In genomic region chr7:150567168-150567567, GRCh38 we compare ENCODE assay signal across 3 cellular contexts.
A peak's percentile ranks its signal among the peaks of the same experiment; 100 is the strongest.
TF ChIP-seq lines count a peak whose summit lies in the region.

GIMAP4 (plus strand) TSS chr7:150567390; CDS start chr7:150569902, 2,512 bp downstream.

TF ChIP-seq in liver, 16 proteins besides CTCF, POLR2A, EP300 and RAD21:
- TF ChIP-seq REST (IDR thresholded peaks at IDR 0.05) (peak; percentile 37), JUND (IDR thresholded peaks at IDR 0.05) (no peak)

TF ChIP-seq in HepG2, 621 proteins besides CTCF, POLR2A, EP300 and RAD21:
- TF ChIP-seq ZNF441 (CRISPR knock-in tag; IDR thresholded peaks at IDR 0.05; ENCODE audit: borderline replicate concordance) (no peak), ZKSCAN5 (CRISPR knock-in tag; IDR thresholded peaks at IDR 0.05) (no peak), EZH2 (conservative IDR thresholded peaks at IDR 0.05; ENCODE audit: low read depth, low read length) (no peak), ZNF343 (CRISPR knock-in tag; IDR thresholded peaks at IDR 0.05) (no peak), TEAD2 (CRISPR knock-in tag; IDR thresholded peaks at IDR 0.05) (no peak), ZNF253 (CRISPR knock-in tag; IDR thresholded peaks at IDR 0.05; ENCODE audit: borderline replicate concordance) (no peak), ZSCAN31 (CRISPR knock-in tag; IDR thresholded peaks at IDR 0.05; ENCODE audit: low read depth) (no peak), NAIF1 (CRISPR knock-in tag; IDR thresholded peaks at IDR 0.05; ENCODE audit: borderline replicate concordance) (no peak), NR3C1 (CRISPR knock-in tag; IDR thresholded peaks at IDR 0.05) (no peak), NR0B2 (CRISPR knock-in tag; IDR thresholded peaks at IDR 0.05) (no peak)

TF ChIP-seq in H1, 55 proteins besides CTCF, POLR2A, EP300 and RAD21:
- TF ChIP-seq BRCA1 (IDR thresholded peaks at IDR 0.05; ENCODE audit: low read depth, low read length) (no peak), HDAC2 (IDR thresholded peaks at IDR 0.05; ENCODE audit: borderline replicate concordance in 1 of 2, low read depth in 2 of 2, low read length in 2 of 2) (no peak), TBP (IDR thresholded peaks at IDR 0.05; ENCODE audit: low read depth, low read length) (no peak), CHD1 (IDR thresholded peaks at IDR 0.05; ENCODE audit: low read depth, low read length) (no peak), KDM1A (IDR thresholded peaks at IDR 0.05; ENCODE audit: borderline replicate concordance, low read length) (no peak), MAFK (IDR thresholded peaks at IDR 0.05; ENCODE audit: low read depth, low read length) (no peak), CBX5 (IDR thresholded peaks at IDR 0.05; ENCODE audit: low read depth, low read length) (no peak), BCL11A (IDR thresholded peaks at IDR 0.05; ENCODE audit: low read depth in 2 of 2, low read length in 2 of 2) (no peak), GABPA (IDR thresholded peaks at IDR 0.05; ENCODE audit: borderline replicate concordance, insufficient read depth, low read length) (no peak), HDAC6 (IDR thresholded peaks at IDR 0.05; ENCODE audit: low read depth, low read length) (no peak), SP4 (IDR thresholded peaks at IDR 0.05; ENCODE audit: low read length) (no peak), ATF2 (IDR thresholded peaks at IDR 0.05; ENCODE audit: low read length) (no peak), USF2 (IDR thresholded peaks at IDR 0.05; ENCODE audit: low read length) (no peak), SUZ12 (IDR thresholded peaks at IDR 0.05; ENCODE audit: low read length) (no peak), SIRT6 (IDR thresholded peaks at IDR 0.05; ENCODE audit: low read length) (no peak), CHD2 (IDR thresholded peaks at IDR 0.05; ENCODE audit: low read length) (no peak), TEAD4 (IDR thresholded peaks at IDR 0.05; ENCODE audit: low read depth, low read length) (no peak), RBBP5 (IDR thresholded peaks at IDR 0.05; ENCODE audit: borderline replicate concordance, low read depth, low read length) (no peak)
